Comparison of ENCODE assay signal across 8 cellular contexts in the genomic region with DNA sequence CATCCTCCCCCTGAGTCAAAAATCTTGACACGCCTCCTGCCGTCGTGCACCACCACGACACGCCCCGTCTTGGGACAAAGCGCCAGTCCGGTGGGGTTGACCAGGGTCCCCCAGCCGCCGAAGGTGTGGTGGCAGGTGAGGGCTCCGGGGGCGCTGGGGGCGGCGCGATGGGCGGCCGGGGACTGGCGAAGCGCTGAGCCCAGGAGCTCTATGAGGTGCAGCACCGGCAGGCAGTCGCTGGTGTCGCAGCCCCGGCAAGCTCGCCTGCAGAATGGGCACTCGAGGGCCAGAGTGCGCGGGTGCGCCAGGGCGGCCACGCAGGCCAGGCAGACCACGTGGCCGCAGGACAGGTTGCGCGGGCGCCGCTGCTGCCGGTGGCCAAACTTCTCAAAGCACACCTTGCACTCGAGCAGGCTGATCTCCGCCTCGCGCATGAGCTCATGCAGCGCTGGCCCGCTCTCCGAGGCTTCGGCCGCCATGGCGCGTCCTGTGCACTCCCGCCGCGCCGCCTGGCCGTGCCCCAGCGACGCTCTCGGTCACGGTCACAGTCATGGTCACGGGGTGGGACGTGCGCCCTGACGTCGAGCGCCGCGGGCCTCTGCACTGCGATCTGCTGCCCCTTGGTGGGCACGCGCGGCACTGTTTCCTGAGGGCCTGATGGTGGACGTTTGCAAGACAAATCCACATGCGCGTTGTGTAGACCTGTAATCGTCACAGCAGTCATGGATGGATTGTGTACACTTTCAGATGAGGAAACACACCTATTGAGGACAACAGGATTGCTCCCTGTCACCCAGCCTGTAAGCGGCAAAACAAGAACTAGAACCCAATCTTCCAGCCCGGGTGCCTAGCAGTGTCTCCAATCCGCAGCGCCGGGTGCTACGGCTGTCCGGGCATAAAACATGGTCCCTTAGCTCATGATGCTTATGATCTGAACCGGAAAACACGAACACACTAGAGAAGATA. TPM values are rescaled to one million over a fixed set of nuclear protein-coding genes. Genes with fewer than 3 reads are reported as not detected.
DNase-seq lines count a peak whose midpoint lies in the region; ATAC-seq and TF ChIP-seq lines count a peak whose summit lies in the region.

A gene (minus strand): TSS at position 550 of the 966 bp plus-strand sequence. CDS start 71 bp downstream, at position 479.

- peak; percentile 49 for TF ChIP-seq POLR2A in transverse colon (IDR thresholded peaks at IDR 0.05)

- no peak for TF ChIP-seq EP300 in transverse colon (IDR thresholded peaks at IDR 0.05; ENCODE audit: low read depth)

- H3K4me1 ChIP-seq in transverse colon = peaks cover 0 to 16% (median 7%) of the 10 kb centered on the region in 4 donors

- DNase-seq in DMS114 treated with DMSO at 0.1 percent for 48 hours (lab: John Stamatoyannopoulos, UW; ENCODE audit: unreplicated experiment) (peak; percentile 94), HuH-7 (ENCODE audit: low spot score) (peak; percentile 72), T follicular helper cell (ENCODE audit: low read depth) (peak; percentile 42), amniotic stem cell (lab: John Stamatoyannopoulos, UW) (peak; percentile 56), left cardiac atrium (peak; percentile 93), posterior cingulate gyrus (peak; percentile 81 to 98 (median 89)), transverse colon (peak; percentile 89)

- no peaks in the 10 kb centered on the region for H3K36me3 ChIP-seq in transverse colon

- in situ Hi-C loops in transverse colon (cut with MboI; ENCODE audit: low pct_ligation_motif_present in 1 of 4, low pct_unique_long_range_greater_than_20kb in 1 of 4, low sequenced_read_pairs in 3 of 4) = loop anchor here (10.0 to 25.0 kb wide), 4 partner anchors 135 to 535 kb away; a partner anchor contains a TSS

- H3K4me3 ChIP-seq in transverse colon = peak within 1 kb of the TSS; percentile 23 to 54 (median 38)

- ATAC-seq in GM21447 (IDR thresholded peaks at IDR 0.05; ENCODE audit: unreplicated experiment) = peak; percentile 99
- peak; percentile 99 to 100 for ATAC-seq in left cardiac atrium

- intact Hi-C loops in left cardiac atrium (cut with DNase I) (loop anchor here (5.0 to 10.0 kb wide), 5 partner anchors 128 to 965 kb away; a partner anchor contains a TSS), posterior cingulate gyrus (cut with DNase I) (loop anchor here (2.0 to 5.0 kb wide), 2 partner anchors 134 to 290 kb away; no protein-coding TSS in a partner anchor), transverse colon (cut with DNase I; ENCODE audit: low total_unique reads) (loop anchor here (10.0 kb wide), 2 partner anchors 138 to 278 kb away; a partner anchor contains a TSS)

- no peaks in the 10 kb centered on the region for H3K9me3 ChIP-seq in transverse colon

- peak; percentile 89 to 98 (median 93) for TF ChIP-seq CTCF in transverse colon (IDR thresholded peaks at IDR 0.05)

- 31 to 57% methylated on average over 8 to 73 of the region's 82 CpGs for WGBS in transverse colon (ENCODE audit: low coverage in 1 of 2), 2 donors

- peak within 1 kb of the TSS; percentile 57 to 74 (median 64) for H3K27ac ChIP-seq in transverse colon

- no peaks in the 10 kb centered on the region for H3K27me3 ChIP-seq in transverse colon

RNA-seq across cellular contexts. Expression of the gene that starts here (rescaled TPM):
- total RNA-seq in left cardiac atrium (1 to 10 TPM; 1.6 to 1.9 TPM), transverse colon (1 to 10 TPM in 2 of 4 donors, not detected in 2; 1.1 to 2.1 TPM)

Comparison
In these comparisons a context has a peak if more than half of its experiments do, and no peak if none do; other contexts are left out.
1. Peak in every context shown above with its lines: DNase-seq, ATAC-seq, H3K4me3 ChIP-seq and H3K27ac ChIP-seq.
2. DNase-seq: peak in every context shown above with its lines; median percentile 94 in DMS114 treated with DMSO at 0.1 percent for 48 hours; 93 in left cardiac atrium; 89 in posterior cingulate gyrus; 89 in transverse colon; 72 in HuH-7; 56 in amniotic stem cell; 42 in T follicular helper cell.